In the genomic region with DNA sequence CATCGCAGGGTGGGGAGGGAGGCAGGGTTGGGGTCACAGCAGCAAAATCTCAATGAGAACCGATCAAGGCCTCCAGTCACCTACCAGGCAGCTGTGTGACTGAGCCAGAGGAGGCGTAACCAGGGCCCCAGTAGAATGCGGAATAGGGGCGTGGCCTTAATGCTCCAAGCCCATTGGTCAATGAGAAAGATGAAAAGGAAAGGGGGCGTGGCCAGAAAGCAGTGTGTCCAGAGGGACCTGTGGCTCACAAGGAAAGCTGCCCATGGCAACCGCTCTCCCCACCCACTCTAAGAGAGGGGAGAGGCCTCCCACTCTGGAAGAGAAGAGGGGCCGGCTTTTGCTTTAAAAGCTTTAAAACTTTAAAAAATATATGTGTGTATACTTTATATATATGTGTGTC, we compare ENCODE assay signal across 12 cellular contexts. TPM values are rescaled to one million over a fixed set of nuclear protein-coding genes. Genes with fewer than 3 reads are reported as not detected.
DNase-seq lines count a peak whose midpoint lies in the region; TF ChIP-seq lines count a peak whose summit lies in the region.
"Not testable (repeated sequence)": the region's sequence is repeated elsewhere in the genome, so short reads cannot be mapped to it uniquely, and the experiment has no call there.
"Had no signal": no experiment of that assay in that cellular context is flagged by ENCODE, and none has a peak within 500 bp of the region (broad histone marks: within the 10 kb centered on the region; RNA-seq: fewer than 3 reads in every experiment).

A gene with protein sequence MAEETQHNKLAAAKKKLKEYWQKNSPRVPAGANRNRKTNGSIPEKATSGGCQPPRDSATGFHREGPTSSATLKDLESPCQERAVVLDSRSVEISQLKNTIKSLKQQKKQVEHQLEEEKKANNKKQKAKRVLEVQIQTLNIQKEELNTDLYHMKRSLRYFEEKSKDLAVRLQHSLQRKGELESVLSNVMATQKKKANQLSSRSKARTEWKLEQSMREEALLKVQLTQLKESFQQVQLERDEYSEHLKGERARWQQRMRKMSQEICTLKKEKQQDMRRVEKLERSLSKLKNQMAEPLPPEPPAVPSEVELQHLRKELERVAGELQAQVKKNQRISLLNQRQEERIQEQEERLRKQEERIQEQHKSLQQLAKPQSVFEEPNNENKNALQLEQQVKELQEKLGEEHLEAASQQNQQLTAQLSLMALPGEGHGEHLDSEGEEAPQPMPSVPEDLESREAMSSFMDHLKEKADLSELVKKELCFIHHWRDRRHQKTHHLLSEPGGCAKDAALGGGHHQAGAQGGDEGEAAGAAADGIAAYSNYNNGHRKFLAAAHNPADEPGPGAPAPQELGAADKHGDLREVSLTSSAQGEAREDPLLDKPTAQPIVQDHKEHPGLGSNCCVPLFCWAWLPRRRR (minus strand): TSS at position 101 of the 400 bp plus-strand sequence. CDS start 98 bp downstream, at position 3.

- H3K4me1 ChIP-seq in testis: not testable (repeated sequence)

- H3K4me3 ChIP-seq in testis: not testable (repeated sequence)

- H3K27me3 ChIP-seq in testis: not testable (repeated sequence)

- DNase-seq in testis: not testable (repeated sequence)

- H3K36me3 ChIP-seq in testis (ENCODE audit: low read depth, missing control alignments): not testable (repeated sequence)

- WGBS in testis, 2 donors: no CpG with 5 or more reads among the region's 8 CpGs

- intact Hi-C loops in testis (cut with DNase I; ENCODE audit: low total_unique reads): not testable (repeated sequence)

- not testable (repeated sequence) for H3K9me3 ChIP-seq in testis

- TF ChIP-seq CTCF in testis (IDR thresholded peaks at IDR 0.05): not testable (repeated sequence)

- H3K27ac ChIP-seq in testis: not testable (repeated sequence)

- TF ChIP-seq POLR2A in testis (IDR thresholded peaks at IDR 0.05): not testable (repeated sequence)

RNA-seq across cellular contexts. Expression of the gene that starts here (rescaled TPM):
- total RNA-seq in testis: 10 to 100 TPM; 10.5 to 25.8 TPM
- polyA plus RNA-seq in testis (ENCODE audit: insufficient read depth, low read depth, low replicate concordance): 8.2 TPM
- total RNA-seq: A172; A673; Caco-2; Calu3; CD4-positive, CD25-positive, alpha-beta regulatory T cell; CD8-positive, alpha-beta T cell; Daoy had no signal
- polyA plus RNA-seq: AG04450; CD14-positive monocyte; CD4-positive, alpha-beta memory T cell; CD4-positive, CD25-positive, alpha-beta regulatory T cell; CD8-positive, alpha-beta memory T cell had no signal
